10 cellular contexts compared by ENCODE assay signal in genomic region chr20:50399917-50400704, GRCh38.
A peak's percentile ranks its signal among the peaks of the same experiment; 100 is the strongest.
DNase-seq lines count a peak whose midpoint lies in the region; ATAC-seq and TF ChIP-seq lines count a peak whose summit lies in the region.
"Had no signal": no experiment of that assay in that cellular context is flagged by ENCODE, and none has a peak within 500 bp of the region (broad histone marks: within the 10 kb centered on the region; RNA-seq: fewer than 3 reads in every experiment).

No MANE protein-coding gene starts in this region.

- no peaks in the 10 kb centered on the region for H3K27me3 ChIP-seq in prostate gland (replicated peaks; ENCODE audit: insufficient read depth)

- no peak for TF ChIP-seq POLR2A in prostate gland (IDR thresholded peaks at IDR 0.05)

- ATAC-seq in HG02973 (IDR thresholded peaks at IDR 0.05; ENCODE audit: unreplicated experiment), result no peak

- H3K36me3 ChIP-seq in prostate gland, result no peaks in the 10 kb centered on the region

- peaks cover 1% of the 10 kb centered on the region for H3K4me1 ChIP-seq in prostate gland (replicated peaks)

- peaks cover 19% of the 10 kb centered on the region for H3K27me3 Mint-ChIP-seq in activated CD4-positive, alpha-beta T cell treated with anti-CD3 and anti-CD28 coated beads, Interleukin-2, amount 10 ng/mL, durations not matched to agents 24 days and 14 days

- H3K4me1 Mint-ChIP-seq in activated CD4-positive, alpha-beta T cell treated with anti-CD3 and anti-CD28 coated beads, Interleukin-2, amount 10 ng/mL, durations not matched to agents 24 days and 14 days, result no peaks in the 10 kb centered on the region

- DNase-seq in ELR (ENCODE audit: low read depth), result peak; percentile 53
- DNase-seq in RPMI7951 (ENCODE audit: low read depth), result peak; percentile 21
- no peak for DNase-seq in fibroblast of villous mesenchyme (ENCODE audit: low read depth)
- no peak for DNase-seq in prostate gland (ENCODE audit: low spot score)
- DNase-seq in activated CD4-positive, alpha-beta T cell treated with anti-CD3 and anti-CD28 coated beads, Interleukin-2, amount 10 ng/mL, durations not matched to agents 24 days and 14 days, result no peak
- DNase-seq in caudate nucleus (lab: John Stamatoyannopoulos, UW), result no peak
- no peak for DNase-seq in NCI-H2196 treated with DMSO at 0.1 percent for 48 hours (lab: John Stamatoyannopoulos, UW; ENCODE audit: unreplicated experiment)
- DNase-seq: stimulated activated CD4-positive, alpha-beta T cell treated with anti-CD3 and anti-CD28 coated beads, Interleukin-15, amount 100 ng/mL, for 24 hours had no signal

- H3K27ac ChIP-seq in prostate gland, result peak overlapping the region; percentile 25 to 54
- no peak overlapping the region for H3K27ac ChIP-seq in caudate nucleus (ENCODE audit: low read depth, low read length)

- no peaks in the 10 kb centered on the region for H3K9me3 Mint-ChIP-seq in activated CD4-positive, alpha-beta T cell treated with anti-CD3 and anti-CD28 coated beads, Interleukin-2, amount 10 ng/mL, durations not matched to agents 24 days and 14 days
- H3K9me3 Mint-ChIP-seq: memory B cell had no signal

- intact Hi-C loops in prostate gland (cut with DNase I), result loop anchor here (5.0 kb wide), 2 partner anchors 62 to 208 kb away; partner anchors contain the start of gene CEBPB
- intact Hi-C loops in activated CD4-positive, alpha-beta T cell treated with anti-CD3 and anti-CD28 coated beads, Interleukin-2, amount 10 ng/mL, durations not matched to agents 24 days and 14 days (cut with micrococcal nuclease), result no loop called here

- H3K9me3 ChIP-seq in prostate gland, result no peaks in the 10 kb centered on the region

- no peak overlapping the region for H3K27ac Mint-ChIP-seq in activated CD4-positive, alpha-beta T cell treated with anti-CD3 and anti-CD28 coated beads, Interleukin-2, amount 10 ng/mL, durations not matched to agents 24 days and 14 days
- H3K27ac Mint-ChIP-seq: memory B cell had no signal

- H3K4me3 ChIP-seq in fibroblast of villous mesenchyme (ENCODE audit: low read depth, low read length) (no peak overlapping the region), prostate gland (no peak overlapping the region)

- H3K36me3 Mint-ChIP-seq in activated CD4-positive, alpha-beta T cell treated with anti-CD3 and anti-CD28 coated beads, Interleukin-2, amount 10 ng/mL, durations not matched to agents 24 days and 14 days (ENCODE audit: low read depth), result no peaks in the 10 kb centered on the region
- H3K36me3 Mint-ChIP-seq: memory B cell had no signal

- WGBS in prostate gland, result 70% methylated on average over 15 of the region's 15 CpGs

- H3K4me3 Mint-ChIP-seq in activated CD4-positive, alpha-beta T cell treated with anti-CD3 and anti-CD28 coated beads, Interleukin-2, amount 10 ng/mL, durations not matched to agents 24 days and 14 days, result no peak overlapping the region
- H3K4me3 Mint-ChIP-seq: memory B cell had no signal

- TF ChIP-seq CTCF in fibroblast of villous mesenchyme (IDR thresholded peaks at IDR 0.05; ENCODE audit: insufficient read depth, low read depth, low read length) (peak; percentile 18), prostate gland (IDR thresholded peaks at IDR 0.05) (no peak)

Comparison
In these comparisons a context has a peak if more than half of its experiments do, and no peak if none do; other contexts are left out.
1. DNase-seq: peak in ELR (single experiment) and RPMI7951 (single experiment); none in fibroblast of villous mesenchyme (single experiment), prostate gland (single experiment), activated CD4-positive, alpha-beta T cell treated with anti-CD3 and anti-CD28 coated beads, Interleukin-2, amount 10 ng/mL, durations not matched to agents 24 days and 14 days (single experiment), caudate nucleus (0 of 61) and NCI-H2196 treated with DMSO at 0.1 percent for 48 hours (single experiment).